In genomic region chr14:77007339-77007974, GRCh38 we compare ENCODE assay signal across 15 cellular contexts. TPM values are rescaled to one million over a fixed set of nuclear protein-coding genes. Genes with fewer than 3 reads are reported as not detected.
A peak's percentile ranks its signal among the peaks of the same experiment; 100 is the strongest.
DNase-seq lines count a peak whose midpoint lies in the region; ATAC-seq and TF ChIP-seq lines count a peak whose summit lies in the region.
"Had no signal": no experiment of that assay in that cellular context is flagged by ENCODE, and none has a peak within 500 bp of the region (broad histone marks: within the 10 kb centered on the region; RNA-seq: fewer than 3 reads in every experiment).

No MANE protein-coding gene starts in this region.

- peak overlapping the region; percentile 23 for H2BK5ac ChIP-seq in trophoblast cell (ENCODE audit: low read depth, low read length, poor library complexity)

- H3K4ac ChIP-seq in trophoblast cell (ENCODE audit: low read depth, low read length): no peak overlapping the region

- H3K79me1 ChIP-seq in trophoblast cell (ENCODE audit: low read length): peaks cover 21% of the 10 kb centered on the region

- WGBS in esophagus, 2 donors: 46% methylated on average over 17 of the region's 17 CpGs
- WGBS in trophoblast cell (ENCODE audit: extremely low coverage, insufficient coverage, insufficient read length): no CpG with 5 or more reads among the region's 17 CpGs

- H3K14ac ChIP-seq in trophoblast cell (ENCODE audit: low read length): peak overlapping the region; percentile 36

- intact Hi-C loops in Right ventricle myocardium inferior (cut with DNase I): no loop called here

- TF ChIP-seq CTCF in right atrium auricular region (IDR thresholded peaks at IDR 0.05) (no peak), omental fat pad (IDR thresholded peaks at IDR 0.05) (no peak), BE2C (IDR thresholded peaks at IDR 0.05; ENCODE audit: low read depth, low read length) (no peak)

- H4K12ac ChIP-seq in trophoblast cell (ENCODE audit: low read depth, low read length): no peak overlapping the region

- in situ Hi-C loops in KBM-7 (cut with MboI; ENCODE audit: low pct_unique_long_range_greater_than_20kb, low sequenced_read_pairs): no loop called here

- H3K9me3 ChIP-seq in right atrium auricular region (no peaks in the 10 kb centered on the region), esophagus (ENCODE audit: control insufficient read depth in 2 of 2, insufficient read depth in 1 of 2, low read depth in 1 of 2, low read length in 1 of 2) (no peaks in the 10 kb centered on the region), trophoblast cell (ENCODE audit: insufficient read depth, low read depth, low read length) (no peaks in the 10 kb centered on the region), BE2C (no peaks in the 10 kb centered on the region)

- H2AK5ac ChIP-seq in trophoblast cell (ENCODE audit: low read length): peak overlapping the region; percentile 42

- H3K18ac ChIP-seq in trophoblast cell (ENCODE audit: low read length): peak overlapping the region; percentile 42

- no peaks in the 10 kb centered on the region for H3K79me2 ChIP-seq in trophoblast cell (ENCODE audit: control insufficient read depth, insufficient read depth, low read length, poor library complexity)

- ATAC-seq in Right ventricle myocardium inferior (no peak), HG03280 (IDR thresholded peaks at IDR 0.05; ENCODE audit: unreplicated experiment) (no peak), omental fat pad (ENCODE audit: low FRiP score) (no peak)

- no peak overlapping the region for H3K9ac ChIP-seq in trophoblast cell (ENCODE audit: low read length)

- no peak overlapping the region for H4K8ac ChIP-seq in trophoblast cell (ENCODE audit: low read depth, low read length)

- H3K27ac ChIP-seq in right atrium auricular region: peak overlapping the region; percentile 12 to 37
- H3K27ac ChIP-seq in esophagus (ENCODE audit: low read depth in 2 of 2, low read length in 1 of 2): peak overlapping the region; percentile 95 to 97
- peak overlapping the region; percentile 40 for H3K27ac ChIP-seq in trophoblast cell (ENCODE audit: low read depth, low read length)

- H2BK120ac ChIP-seq in trophoblast cell (ENCODE audit: insufficient read depth, low read length, poor library complexity): peak overlapping the region; percentile 54

- H2AFZ ChIP-seq in trophoblast cell (ENCODE audit: insufficient read depth, low read length, poor library complexity): no peak overlapping the region

- no peaks in the 10 kb centered on the region for H3K36me3 ChIP-seq in right atrium auricular region
- H3K36me3 ChIP-seq in esophagus (ENCODE audit: control insufficient read depth in 2 of 2, insufficient read depth in 2 of 2, low read length in 1 of 2): no peaks in the 10 kb centered on the region
- no peaks in the 10 kb centered on the region for H3K36me3 ChIP-seq in trophoblast cell (ENCODE audit: control insufficient read depth in 1 of 2, insufficient read depth in 2 of 2, low read length in 2 of 2)
- H3K36me3 ChIP-seq in BE2C: no peaks in the 10 kb centered on the region

- DNase-seq in right atrium auricular region (ENCODE audit: low spot score) (no peak), Right ventricle myocardium inferior (ENCODE audit: missing footprints) (no peak), trophoblast cell (no peak), omental fat pad (ENCODE audit: low spot score) (no peak), KBM-7 (no peak), BE2C (no peak)
- DNase-seq: activated CD4-positive, alpha-beta memory T cell treated with anti-CD3 and anti-CD28 coated beads for 36 hours; activated naive CD4-positive, alpha-beta T cell treated with Interleukin-2 at 50 U/mL for 16 hours; foreskin melanocyte; HFFc6; KG1; NCI-H1930 had no signal

- H3K4me1 ChIP-seq in right atrium auricular region (peaks cover 0 to 14% of the 10 kb centered on the region in 2 donors), esophagus (ENCODE audit: control insufficient read depth in 2 of 2, insufficient read depth in 2 of 2, low read length in 1 of 2) (peaks cover 0 to 51% of the 10 kb centered on the region in 2 donors), trophoblast cell (ENCODE audit: control insufficient read depth in 1 of 2, insufficient read depth in 2 of 2, low read length in 2 of 2) (peaks cover 35 to 44% of the 10 kb centered on the region in 2 experiments), BE2C (peaks cover 4% of the 10 kb centered on the region; the same call in 1 of the 2 replicates)

- peak overlapping the region; percentile 89 for H2BK12ac ChIP-seq in trophoblast cell (ENCODE audit: low read length)

- H4K91ac ChIP-seq in trophoblast cell (ENCODE audit: low read depth, low read length): peak overlapping the region; percentile 73

- H3K4me2 ChIP-seq in trophoblast cell (ENCODE audit: low read length): peak overlapping the region; percentile 31

- H3K4me3 ChIP-seq in right atrium auricular region (no peak overlapping the region), esophagus (ENCODE audit: low read depth in 1 of 2, low read length in 2 of 2) (no peak overlapping the region), trophoblast cell (ENCODE audit: low read depth, low read length) (no peak overlapping the region), BE2C (ENCODE audit: low read depth, low read length) (no peak overlapping the region)
- H3K4me3 ChIP-seq: lung had no signal

- H3K23ac ChIP-seq in trophoblast cell (ENCODE audit: low read length): no peak overlapping the region

- H3K27me3 ChIP-seq in right atrium auricular region (no peaks in the 10 kb centered on the region), esophagus (ENCODE audit: control insufficient read depth in 1 of 2, insufficient read depth in 2 of 2, low read length in 2 of 2) (no peaks in the 10 kb centered on the region), trophoblast cell (ENCODE audit: insufficient read depth, low read length) (no peaks in the 10 kb centered on the region), BE2C (no peaks in the 10 kb centered on the region)

RNA-seq across cellular contexts. Expression of gene IRF2BPL, which starts 21.1 kb away (rescaled TPM):
- total RNA-seq in right atrium auricular region (10 to 100 TPM; 42.0 to 51.1 TPM), Right ventricle myocardium inferior (41.1 TPM), omental fat pad (10 to 100 TPM; 31.1 to 70.0 (median 34.4) TPM)
- polyA plus RNA-seq in esophagus: 1 to 10 TPM; 3.5 to 9.5 TPM
- polyA plus RNA-seq in trophoblast cell (2013): 21.4 and 23.0 TPM in 2 replicates
- 148 TPM for polyA plus RNA-seq in BE2C (2012; ENCODE audit: insufficient read depth, insufficient read length, low read depth)

Comparison
In these comparisons a context has a peak if more than half of its experiments do, and no peak if none do; other contexts are left out.
1. H3K27ac ChIP-seq: peak in every context shown above with its lines; median percentile 96 in esophagus; 40 in trophoblast cell; 24 in right atrium auricular region.